ENCODE assay signal across 17 cellular contexts in the genomic region with DNA sequence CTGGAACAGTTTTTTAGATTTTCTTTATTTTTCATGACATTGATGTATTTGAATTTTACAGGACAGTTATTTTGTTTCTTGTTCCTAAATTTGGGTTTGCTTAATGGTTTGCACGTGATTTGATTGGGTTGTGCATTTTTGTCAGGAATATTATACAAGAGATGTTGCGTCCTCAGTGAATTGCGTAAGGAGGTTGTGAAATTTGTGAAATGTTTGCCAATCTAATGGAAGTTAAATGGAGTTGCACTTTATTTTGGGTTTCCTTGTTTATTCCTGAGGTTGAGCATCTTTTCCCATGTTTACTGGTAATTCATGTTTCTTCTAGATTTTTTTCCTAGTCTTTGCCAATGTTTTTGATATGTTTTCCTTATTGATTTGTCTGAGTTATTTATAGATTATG. TPM values are rescaled to one million over a fixed set of nuclear protein-coding genes. Genes with fewer than 3 reads are reported as not detected.
"Had no signal": no experiment of that assay in that cellular context is flagged by ENCODE, and none has a peak within 500 bp of the region (broad histone marks: within the 10 kb centered on the region; RNA-seq: fewer than 3 reads in every experiment).

No MANE protein-coding gene starts in this region.

- DNase-seq: activated CD4-positive, alpha-beta memory T cell treated with anti-CD3 and anti-CD28 coated beads for 36 hours; activated CD4-positive, CD25-positive, alpha-beta regulatory T cell treated with anti-CD3 and anti-CD28 coated beads, Interleukin-2, amount 50 U/mL, for 72 hours; activated gamma-delta T cell; activated T-cell treated with anti-CD3 and anti-CD28 coated beads, Interleukin-2, amount 50 U/mL, for 4 hours; anterior cingulate cortex; dorsolateral prefrontal cortex; midbrain; ovary; small intestine; stomach had no signal

- ATAC-seq: activated T-cell treated with anti-CD3 and anti-CD28 coated beads, Interleukin-2, amount 50 U/mL, for 4 hours; esophagus mucosa; gastroesophageal sphincter had no signal

- H3K4me3 ChIP-seq: dorsolateral prefrontal cortex, gastroesophageal sphincter, hepatocyte, lung, neural progenitor cell, ovary, stomach had no signal

RNA-seq across cellular contexts. Expression of a gene that starts 19.9 kb away (rescaled TPM):
- total RNA-seq: activated CD4-positive, alpha-beta memory T cell treated with anti-CD3 and anti-CD28 coated beads for 36 hours; activated T-cell treated with anti-CD3 and anti-CD28 coated beads, Interleukin-2, amount 50 U/mL, for 4 hours; bronchial epithelial cell; gastroesophageal sphincter; renal cortical epithelial cell had no signal
